Comparison of ENCODE assay signal across 1 cellular context in genomic region chr12:29169979-29170378, GRCh38. TPM values are rescaled to one million over a fixed set of nuclear protein-coding genes. Genes with fewer than 3 reads are reported as not detected.
"Had no signal": no experiment of that assay in that cellular context is flagged by ENCODE, and none has a peak within 500 bp of the region (broad histone marks: within the 10 kb centered on the region; RNA-seq: fewer than 3 reads in every experiment).

No MANE protein-coding gene starts in this region.

RNA-seq across cellular contexts. Expression of gene FAR2, which starts 20.9 kb away (rescaled TPM):
- total RNA-seq: activated B cell treated with CpG ODN at 0.5 μM for 24 hours had no signal
